In the genomic region with DNA sequence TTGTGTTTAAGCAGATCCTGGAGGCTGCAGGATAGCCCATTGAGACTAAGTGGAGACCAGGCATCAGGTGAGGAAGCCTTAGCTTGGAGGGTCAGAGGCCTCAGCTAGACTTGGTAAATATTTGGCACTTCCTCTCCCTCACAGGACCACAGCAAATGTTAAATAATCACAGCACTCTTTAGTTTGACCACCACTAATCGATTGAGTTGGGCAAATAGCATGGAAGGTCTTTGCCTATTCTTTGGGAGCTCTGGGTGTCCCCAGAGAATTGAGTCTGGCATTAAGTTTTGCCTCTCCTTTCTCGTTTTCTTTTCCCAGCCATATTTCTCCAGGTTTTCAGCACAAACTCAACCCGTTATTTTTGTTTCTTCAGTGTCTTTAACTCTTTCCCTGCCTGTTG, we compare ENCODE assay signal across 12 cellular contexts.
"Had no signal": no experiment of that assay in that cellular context is flagged by ENCODE, and none has a peak within 500 bp of the region (broad histone marks: within the 10 kb centered on the region; RNA-seq: fewer than 3 reads in every experiment).

No MANE protein-coding gene starts in this region.

- H3K27me3 Mint-ChIP-seq: activated CD8-positive, alpha-beta memory T cell treated with anti-CD3 and anti-CD28 coated beads, Interleukin-2, amount 10 ng/mL, durations not matched to agents 7 days and 5 days; activated naive CD8-positive, alpha-beta T cell treated with anti-CD3 and anti-CD28 coated beads, Interleukin-2, amount 50 U/mL, for 24 hours; activated T-cell treated with anti-CD3 and anti-CD28 coated beads, Interleukin-2, amount 50 U/mL, for 24 hours; effector memory CD8-positive, alpha-beta T cell; natural killer cell treated with Interleukin-12 subunit alpha and Interleukin-12 subunit beta and Interleukin-15 and Interleukin-18, amount 100 ng/mL, for 72 hours; stimulated activated naive CD8-positive, alpha-beta T cell treated with anti-CD3 and anti-CD28 coated beads, Interleukin-15, amount 100 ng/mL, for 72 hours had no signal

- H3K4me3 ChIP-seq: tibial nerve had no signal

- H3K36me3 ChIP-seq: tibial nerve had no signal

- H3K9me3 Mint-ChIP-seq: activated naive CD8-positive, alpha-beta T cell treated with anti-CD3 and anti-CD28 coated beads, Interleukin-2, amount 50 U/mL, for 24 hours; activated T-cell treated with anti-CD3 and anti-CD28 coated beads, Interleukin-2, amount 50 U/mL, for 24 hours; effector memory CD8-positive, alpha-beta T cell; natural killer cell treated with Interleukin-12 subunit alpha and Interleukin-12 subunit beta and Interleukin-15 and Interleukin-18, amount 100 ng/mL, for 72 hours; stimulated activated naive CD8-positive, alpha-beta T cell treated with anti-CD3 and anti-CD28 coated beads, Interleukin-15, amount 100 ng/mL, for 72 hours had no signal

- ATAC-seq: activated CD4-positive, CD25-positive, alpha-beta regulatory T cell treated with anti-CD3 and anti-CD28 coated beads, Interleukin-2, amount 50 U/mL, for 24 hours; activated CD8-positive, alpha-beta memory T cell treated with anti-CD3 and anti-CD28 coated beads, Interleukin-2, amount 10 ng/mL, durations not matched to agents 7 days and 5 days; activated naive CD8-positive, alpha-beta T cell treated with anti-CD3 and anti-CD28 coated beads, Interleukin-2, amount 50 U/mL, for 24 hours; effector memory CD8-positive, alpha-beta T cell; natural killer cell treated with Interleukin-12 subunit alpha and Interleukin-12 subunit beta and Interleukin-15 and Interleukin-18, amount 100 ng/mL, for 72 hours; stimulated activated naive CD8-positive, alpha-beta T cell treated with anti-CD3 and anti-CD28 coated beads, Interleukin-15, amount 100 ng/mL, for 72 hours had no signal

- H3K36me3 Mint-ChIP-seq: natural killer cell treated with Interleukin-12 subunit alpha and Interleukin-12 subunit beta and Interleukin-15 and Interleukin-18, amount 100 ng/mL, for 72 hours had no signal

- H3K9me3 ChIP-seq: tibial nerve had no signal

- DNase-seq: activated CD8-positive, alpha-beta memory T cell treated with anti-CD3 and anti-CD28 coated beads, Interleukin-2, amount 10 ng/mL, durations not matched to agents 7 days and 5 days; activated gamma-delta T cell; activated naive CD8-positive, alpha-beta T cell treated with anti-CD3 and anti-CD28 coated beads, Interleukin-2, amount 50 U/mL, for 24 hours; activated T-cell treated with anti-CD3 and anti-CD28 coated beads, Interleukin-2, amount 50 U/mL, for 24 hours; central memory CD4-positive, alpha-beta T cell; cortex of kidney; effector memory CD8-positive, alpha-beta T cell; stimulated activated CD4-positive, alpha-beta T cell treated with anti-CD3 and anti-CD28 coated beads, Interleukin-4, amount 100 ng/mL, for 24 hours; stimulated activated naive CD8-positive, alpha-beta T cell treated with anti-CD3 and anti-CD28 coated beads, Interleukin-15, amount 100 ng/mL, for 72 hours had no signal

- H3K27me3 ChIP-seq: tibial nerve had no signal

- H3K4me3 Mint-ChIP-seq: activated CD8-positive, alpha-beta memory T cell treated with anti-CD3 and anti-CD28 coated beads, Interleukin-2, amount 10 ng/mL, durations not matched to agents 7 days and 5 days; activated naive CD8-positive, alpha-beta T cell treated with anti-CD3 and anti-CD28 coated beads, Interleukin-2, amount 50 U/mL, for 24 hours; activated T-cell treated with anti-CD3 and anti-CD28 coated beads, Interleukin-2, amount 50 U/mL, for 24 hours; effector memory CD8-positive, alpha-beta T cell; natural killer cell treated with Interleukin-12 subunit alpha and Interleukin-12 subunit beta and Interleukin-15 and Interleukin-18, amount 100 ng/mL, for 72 hours; stimulated activated naive CD8-positive, alpha-beta T cell treated with anti-CD3 and anti-CD28 coated beads, Interleukin-15, amount 100 ng/mL, for 72 hours had no signal

- H3K27ac Mint-ChIP-seq: activated CD8-positive, alpha-beta memory T cell treated with anti-CD3 and anti-CD28 coated beads, Interleukin-2, amount 10 ng/mL, durations not matched to agents 7 days and 5 days; activated naive CD8-positive, alpha-beta T cell treated with anti-CD3 and anti-CD28 coated beads, Interleukin-2, amount 50 U/mL, for 24 hours; effector memory CD8-positive, alpha-beta T cell; natural killer cell treated with Interleukin-12 subunit alpha and Interleukin-12 subunit beta and Interleukin-15 and Interleukin-18, amount 100 ng/mL, for 72 hours had no signal
